In genomic region chr19:32172761-32173160, GRCh38 we compare ENCODE assay signal across 23 cellular contexts.
"Had no signal": no experiment of that assay in that cellular context is flagged by ENCODE, and none has a peak within 500 bp of the region (broad histone marks: within the 10 kb centered on the region; RNA-seq: fewer than 3 reads in every experiment).

No MANE protein-coding gene starts in this region.

- H3K4me1 Mint-ChIP-seq: activated naive CD4-positive, alpha-beta T cell treated with anti-CD3 and anti-CD28 coated beads, Interleukin-2, amount 10 ng/mL, durations not matched to agents 7 days and 5 days; activated naive CD8-positive, alpha-beta T cell treated with anti-CD3 and anti-CD28 coated beads, Interleukin-2, amount 10 ng/mL, durations not matched to agents 7 days and 5 days; endodermal cell; memory B cell; naive thymus-derived CD4-positive, alpha-beta T cell had no signal

- ATAC-seq: naive thymus-derived CD4-positive, alpha-beta T cell; right cardiac atrium had no signal

- H3K36me3 ChIP-seq: ascending aorta, tibial nerve had no signal

- H3K27me3 ChIP-seq: ascending aorta, tibial nerve had no signal

- H3K9me3 Mint-ChIP-seq: activated naive CD8-positive, alpha-beta T cell treated with anti-CD3 and anti-CD28 coated beads, Interleukin-2, amount 10 ng/mL, durations not matched to agents 7 days and 5 days; activated T-cell treated with anti-CD3 and anti-CD28 coated beads, Interleukin-2, amount 50 U/mL, for 24 hours; dendritic cell treated with granulocyte-macrophage colony-stimulating factor and Interleukin-4, amounts not matched to agents 40 ng/mL and 50 ng/mL, for 4 days; endodermal cell; memory B cell; T-helper 1 cell treated with Interleukin-12 subunit alpha and Interleukin-12 subunit beta and Interleukin-4 antibody, amounts not matched to agents 30 μg/mL and 1 μg/mL, for 36 hours had no signal

- H3K36me3 Mint-ChIP-seq: activated naive CD4-positive, alpha-beta T cell treated with anti-CD3 and anti-CD28 coated beads, Interleukin-2, amount 10 ng/mL, durations not matched to agents 7 days and 5 days; activated naive CD8-positive, alpha-beta T cell treated with anti-CD3 and anti-CD28 coated beads, Interleukin-2, amount 10 ng/mL, durations not matched to agents 7 days and 5 days; memory B cell; naive thymus-derived CD4-positive, alpha-beta T cell had no signal

- H3K27ac ChIP-seq: ascending aorta, tibial nerve had no signal

- H3K4me3 Mint-ChIP-seq: activated naive CD4-positive, alpha-beta T cell treated with anti-CD3 and anti-CD28 coated beads, Interleukin-2, amount 10 ng/mL, durations not matched to agents 7 days and 5 days; activated naive CD8-positive, alpha-beta T cell treated with anti-CD3 and anti-CD28 coated beads, Interleukin-2, amount 10 ng/mL, durations not matched to agents 7 days and 5 days; activated T-cell treated with anti-CD3 and anti-CD28 coated beads, Interleukin-2, amount 50 U/mL, for 24 hours; dendritic cell treated with granulocyte-macrophage colony-stimulating factor and Interleukin-4, amounts not matched to agents 40 ng/mL and 50 ng/mL, for 4 days; endodermal cell; memory B cell; naive thymus-derived CD4-positive, alpha-beta T cell; T-helper 1 cell treated with Interleukin-12 subunit alpha and Interleukin-12 subunit beta and Interleukin-4 antibody, amounts not matched to agents 30 μg/mL and 1 μg/mL, for 36 hours had no signal

- H3K27me3 Mint-ChIP-seq: activated naive CD4-positive, alpha-beta T cell treated with anti-CD3 and anti-CD28 coated beads, Interleukin-2, amount 10 ng/mL, durations not matched to agents 7 days and 5 days; activated naive CD8-positive, alpha-beta T cell treated with anti-CD3 and anti-CD28 coated beads, Interleukin-2, amount 10 ng/mL, durations not matched to agents 7 days and 5 days; dendritic cell treated with granulocyte-macrophage colony-stimulating factor and Interleukin-4, amounts not matched to agents 40 ng/mL and 50 ng/mL, for 4 days; memory B cell had no signal

- H3K4me3 ChIP-seq: ascending aorta, tibial nerve had no signal

- H3K27ac Mint-ChIP-seq: activated naive CD4-positive, alpha-beta T cell treated with anti-CD3 and anti-CD28 coated beads, Interleukin-2, amount 10 ng/mL, durations not matched to agents 7 days and 5 days; activated naive CD8-positive, alpha-beta T cell treated with anti-CD3 and anti-CD28 coated beads, Interleukin-2, amount 10 ng/mL, durations not matched to agents 7 days and 5 days; activated T-cell treated with anti-CD3 and anti-CD28 coated beads, Interleukin-2, amount 50 U/mL, for 24 hours; dendritic cell treated with granulocyte-macrophage colony-stimulating factor and Interleukin-4, amounts not matched to agents 40 ng/mL and 50 ng/mL, for 4 days; endodermal cell; memory B cell; naive thymus-derived CD4-positive, alpha-beta T cell; T-helper 1 cell treated with Interleukin-12 subunit alpha and Interleukin-12 subunit beta and Interleukin-4 antibody, amounts not matched to agents 30 μg/mL and 1 μg/mL, for 36 hours had no signal

- H3K4me1 ChIP-seq: ascending aorta, tibial nerve had no signal

- DNase-seq: activated CD4-positive, alpha-beta T cell treated with anti-CD3 and anti-CD28 coated beads for 1 hour; activated CD4-positive, alpha-beta T cell treated with anti-CD3 and anti-CD28 coated beads, Interleukin-2, amount 50 U/mL, for 4 hours; activated CD8-positive, alpha-beta memory T cell treated with anti-CD3 and anti-CD28 coated beads, Interleukin-2, amount 50 U/mL, for 48 hours; activated gamma-delta T cell; activated naive CD4-positive, alpha-beta T cell treated with anti-CD3 and anti-CD28 coated beads, Interleukin-2, amount 10 ng/mL, durations not matched to agents 7 days and 5 days; activated naive CD8-positive, alpha-beta T cell treated with anti-CD3 and anti-CD28 coated beads, Interleukin-2, amount 10 ng/mL, durations not matched to agents 7 days and 5 days; activated T-cell treated with anti-CD3 and anti-CD28 coated beads, Interleukin-2, amount 50 U/mL, for 24 hours; central memory CD4-positive, alpha-beta T cell; endodermal cell; glutamatergic neuron; islet precursor cell; midbrain; naive thymus-derived CD4-positive, alpha-beta T cell; right cardiac atrium; stimulated activated CD4-positive, alpha-beta T cell treated with anti-CD3 and anti-CD28 coated beads, Interleukin-2, amount 100 ng/mL, for 48 hours; stimulated activated naive CD4-positive, alpha-beta T cell treated with Interleukin-2 at 50 U/mL for 16 hours; SW 1271; T1000 had no signal

- H3K9me3 ChIP-seq: ascending aorta, tibial nerve had no signal
